ENCODE assay signal across 13 cellular contexts in the genomic region with DNA sequence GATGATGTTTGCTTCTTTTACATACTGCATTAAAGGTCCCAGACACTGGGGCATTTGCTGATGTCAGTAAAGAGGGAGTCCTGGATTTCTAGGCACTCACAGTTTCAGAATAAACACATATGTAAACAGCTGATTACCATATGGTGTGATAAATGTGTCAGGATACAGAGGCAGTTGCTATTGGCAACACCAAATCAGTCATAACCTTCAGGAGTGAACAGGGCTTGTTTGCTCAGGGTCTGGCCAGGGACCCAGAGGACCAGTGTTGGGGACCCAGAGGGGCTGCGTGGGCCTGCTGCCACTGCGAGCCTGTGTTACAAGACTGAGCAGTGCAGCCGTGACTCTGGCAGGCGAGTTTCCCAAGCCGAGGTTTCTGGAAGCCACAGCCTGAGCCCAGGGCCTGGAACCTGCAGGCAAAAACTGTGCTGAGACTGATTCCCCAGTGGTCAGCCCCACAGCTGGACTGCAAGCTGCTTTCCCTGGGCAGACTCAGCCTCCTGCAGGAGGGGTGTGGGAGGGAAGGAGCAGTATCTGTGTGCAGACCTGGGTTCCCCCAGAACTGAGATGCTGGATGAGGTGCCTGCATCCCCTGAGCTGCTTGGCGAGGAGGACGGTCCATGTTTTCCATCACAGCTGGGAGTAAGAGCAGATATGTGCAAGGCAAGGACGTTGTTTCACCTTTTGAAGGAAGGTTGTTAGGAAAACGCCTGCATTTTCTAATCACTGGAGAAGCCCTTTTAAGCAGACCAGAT. TPM values are rescaled to one million over a fixed set of nuclear protein-coding genes. Genes with fewer than 3 reads are reported as not detected.
A peak's percentile ranks its signal among the peaks of the same experiment; 100 is the strongest.
DNase-seq lines count a peak whose midpoint lies in the region; ATAC-seq and TF ChIP-seq lines count a peak whose summit lies in the region.
"Had no signal": no experiment of that assay in that cellular context is flagged by ENCODE, and none has a peak within 500 bp of the region (broad histone marks: within the 10 kb centered on the region; RNA-seq: fewer than 3 reads in every experiment).

No MANE protein-coding gene starts in this region.

- peaks cover 6% of the 10 kb centered on the region for H3K4me1 Mint-ChIP-seq in stimulated activated naive CD8-positive, alpha-beta T cell treated with anti-CD3 and anti-CD28 coated beads, Interleukin-15, amount 100 ng/mL, for 72 hours
- peaks cover 15% of the 10 kb centered on the region for H3K4me1 Mint-ChIP-seq in endodermal cell

- TF ChIP-seq CTCF in endodermal cell (conservative IDR thresholded peaks at IDR 0.05), result no peak

- WGBS in endodermal cell (ENCODE audit: insufficient coverage in 1 of 2, insufficient read length in 1 of 2), 2 experiments, result 87 to 99% methylated on average over 9 of the region's 9 CpGs

- peak overlapping the region; percentile 47 for H3K27ac ChIP-seq in endodermal cell (ENCODE audit: low read depth, low read length)
- H3K27ac ChIP-seq: upper lobe of right lung had no signal

- H3K27me3 ChIP-seq in endodermal cell (ENCODE audit: control insufficient read depth, insufficient read depth, low read length, poor library complexity, severe bottlenecking), result no peaks in the 10 kb centered on the region
- H3K27me3 ChIP-seq: upper lobe of right lung had no signal

- DNase-seq in stimulated activated naive CD8-positive, alpha-beta T cell treated with anti-CD3 and anti-CD28 coated beads, Interleukin-15, Interleukin-2, amounts not matched to agents 100 U/mL and 50 U/mL, for 24 hours, result no peak
- DNase-seq in stimulated activated naive CD8-positive, alpha-beta T cell treated with anti-CD3 and anti-CD28 coated beads, Interleukin-15, amount 100 ng/mL, for 72 hours, result no peak
- DNase-seq in endodermal cell, result no peak
- DNase-seq in myocyte (ENCODE audit: low read depth), result peak; percentile 67
- DNase-seq in foreskin melanocyte, result no peak
- no peak for DNase-seq in ecto neural progenitor cell (ENCODE audit: low spot score)
- DNase-seq in activated CD8-positive, alpha-beta memory T cell treated with anti-CD3 and anti-CD28 coated beads, Interleukin-2, amount 50 U/mL, for 4 hours, result no peak
- DNase-seq in NCI-H226, result no peak
- DNase-seq: activated CD4-positive, CD25-positive, alpha-beta regulatory T cell treated with anti-CD3 and anti-CD28 coated beads, Interleukin-2, amount 50 U/mL, for 72 hours; H9; NCI-H2227 treated with DMSO at 0.1 percent for 48 hours; occipital lobe; upper lobe of right lung had no signal

- no peaks in the 10 kb centered on the region for H3K9me3 ChIP-seq in endodermal cell (ENCODE audit: control insufficient read depth, low read length)
- H3K9me3 ChIP-seq: upper lobe of right lung had no signal

- H3K9me3 Mint-ChIP-seq in stimulated activated naive CD8-positive, alpha-beta T cell treated with anti-CD3 and anti-CD28 coated beads, Interleukin-15, amount 100 ng/mL, for 72 hours, result no peaks in the 10 kb centered on the region
- H3K9me3 Mint-ChIP-seq in endodermal cell, result no peaks in the 10 kb centered on the region
- H3K9me3 Mint-ChIP-seq: H9 had no signal

- H3K36me3 ChIP-seq in endodermal cell (ENCODE audit: control insufficient read depth, insufficient read depth, low read length), result no peaks in the 10 kb centered on the region
- H3K36me3 ChIP-seq: upper lobe of right lung had no signal

- H3K27ac Mint-ChIP-seq in stimulated activated naive CD8-positive, alpha-beta T cell treated with anti-CD3 and anti-CD28 coated beads, Interleukin-15, amount 100 ng/mL, for 72 hours, result no peak overlapping the region
- H3K27ac Mint-ChIP-seq in endodermal cell, result no peak overlapping the region

- H3K36me3 Mint-ChIP-seq in endodermal cell (ENCODE audit: low read depth), result no peaks in the 10 kb centered on the region

- H3K4me1 ChIP-seq in endodermal cell (ENCODE audit: control insufficient read depth, insufficient read depth, low read length), result no peaks in the 10 kb centered on the region

- peak; percentile 7 for ATAC-seq in stimulated activated naive CD8-positive, alpha-beta T cell treated with anti-CD3 and anti-CD28 coated beads, Interleukin-15, Interleukin-2, amounts not matched to agents 100 U/mL and 50 U/mL, for 24 hours
- no peak for ATAC-seq in stimulated activated naive CD8-positive, alpha-beta T cell treated with anti-CD3 and anti-CD28 coated beads, Interleukin-15, amount 100 ng/mL, for 72 hours

- H3K27me3 Mint-ChIP-seq in stimulated activated naive CD8-positive, alpha-beta T cell treated with anti-CD3 and anti-CD28 coated beads, Interleukin-15, amount 100 ng/mL, for 72 hours, result peaks cover 40% of the 10 kb centered on the region
- H3K27me3 Mint-ChIP-seq in endodermal cell (ENCODE audit: insufficient read depth), result peaks cover 33% of the 10 kb centered on the region

- no peak overlapping the region for H3K4me3 ChIP-seq in endodermal cell (ENCODE audit: low read length)
- H3K4me3 ChIP-seq: upper lobe of right lung had no signal

- no peak overlapping the region for H3K4me3 Mint-ChIP-seq in stimulated activated naive CD8-positive, alpha-beta T cell treated with anti-CD3 and anti-CD28 coated beads, Interleukin-15, amount 100 ng/mL, for 72 hours
- H3K4me3 Mint-ChIP-seq in endodermal cell, result no peak overlapping the region
- H3K4me3 Mint-ChIP-seq: H9 had no signal

- H3K9ac ChIP-seq in endodermal cell (ENCODE audit: extremely low read depth, low read length, poor library complexity, severe bottlenecking), result no peak overlapping the region

RNA-seq across cellular contexts. Expression of gene ASAP2, which starts 23.6 kb away (rescaled TPM):
- total RNA-seq in endodermal cell, result 10 to 100 TPM; 11.8 to 20.4 TPM
- polyA plus RNA-seq in endodermal cell (2013, experiment 1 of 2), result 45.7 TPM
- 45.8 TPM for polyA plus RNA-seq in endodermal cell (2013, experiment 2 of 2)
- total RNA-seq in myocyte, result 23.7 and 28.0 TPM in 2 replicates
- 18.7 TPM for polyA plus RNA-seq in myocyte (2012)
